15 cellular contexts compared by ENCODE assay signal in the genomic region with DNA sequence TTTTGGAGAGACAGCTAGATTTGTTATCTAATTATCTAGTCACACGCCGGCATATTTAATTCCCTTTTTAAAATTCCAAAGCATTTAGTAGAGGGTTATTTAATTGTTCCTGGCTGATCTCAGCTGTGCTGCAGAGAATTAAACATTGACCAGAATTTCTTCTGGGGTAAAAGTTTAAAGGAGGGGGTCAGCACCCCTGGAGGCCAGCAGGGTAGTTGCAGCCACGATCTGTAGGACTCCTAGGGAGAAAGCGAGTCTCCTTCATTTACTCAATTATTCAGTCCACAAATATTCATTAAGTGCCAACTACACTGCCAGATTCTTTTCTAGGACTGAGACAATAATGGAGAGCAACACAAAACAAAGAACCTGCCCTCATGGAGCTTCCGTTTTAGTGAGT.
DNase-seq lines count a peak whose midpoint lies in the region; ATAC-seq and TF ChIP-seq lines count a peak whose summit lies in the region.
"Had no signal": no experiment of that assay in that cellular context is flagged by ENCODE, and none has a peak within 500 bp of the region (broad histone marks: within the 10 kb centered on the region; RNA-seq: fewer than 3 reads in every experiment).

No MANE protein-coding gene starts in this region.

- H3K36me3 Mint-ChIP-seq in endothelial cell (ENCODE audit: low read depth, unreplicated experiment), result no peaks in the 10 kb centered on the region

- in situ Hi-C loops in KBM-7 (cut with MboI; ENCODE audit: low pct_unique_long_range_greater_than_20kb, low sequenced_read_pairs), result no loop called here

- H3K27me3 Mint-ChIP-seq in endothelial cell (ENCODE audit: unreplicated experiment), result peaks cover 4% of the 10 kb centered on the region
- H3K27me3 Mint-ChIP-seq: activated CD4-positive, alpha-beta T cell treated with anti-CD3 and anti-CD28 coated beads, Interleukin-2, amount 10 ng/mL, durations not matched to agents 24 days and 14 days had no signal

- H3K9me3 Mint-ChIP-seq in endothelial cell (ENCODE audit: unreplicated experiment), result no peaks in the 10 kb centered on the region
- H3K9me3 Mint-ChIP-seq: activated CD4-positive, alpha-beta T cell treated with anti-CD3 and anti-CD28 coated beads, Interleukin-2, amount 10 ng/mL, durations not matched to agents 24 days and 14 days had no signal

- H3K4me3 ChIP-seq in retinal pigment epithelial cell (ENCODE audit: low read length), result no peak overlapping the region
- H3K4me3 ChIP-seq: left lung, PC-9, thoracic aorta had no signal

- H3K27ac Mint-ChIP-seq in endothelial cell (ENCODE audit: unreplicated experiment), result no peak overlapping the region
- H3K27ac Mint-ChIP-seq: activated CD4-positive, alpha-beta T cell treated with anti-CD3 and anti-CD28 coated beads, Interleukin-2, amount 10 ng/mL, durations not matched to agents 24 days and 14 days had no signal

- peak; percentile 51 for TF ChIP-seq CTCF in endothelial cell (IDR thresholded peaks at IDR 0.05; ENCODE audit: unreplicated experiment)
- TF ChIP-seq CTCF in retinal pigment epithelial cell (conservative IDR thresholded peaks at IDR 0.05; ENCODE audit: low read depth, low read length), result peak; percentile 39
- no peak for TF ChIP-seq CTCF in omental fat pad (IDR thresholded peaks at IDR 0.05)

- H3K4me3 Mint-ChIP-seq in endothelial cell (ENCODE audit: unreplicated experiment), result no peak overlapping the region
- H3K4me3 Mint-ChIP-seq: activated CD4-positive, alpha-beta T cell treated with anti-CD3 and anti-CD28 coated beads, Interleukin-2, amount 10 ng/mL, durations not matched to agents 24 days and 14 days had no signal

- no peaks in the 10 kb centered on the region for H3K4me1 Mint-ChIP-seq in endothelial cell (ENCODE audit: unreplicated experiment)
- H3K4me1 Mint-ChIP-seq: activated CD4-positive, alpha-beta T cell treated with anti-CD3 and anti-CD28 coated beads, Interleukin-2, amount 10 ng/mL, durations not matched to agents 24 days and 14 days had no signal

- ATAC-seq in GM18498 (IDR thresholded peaks at IDR 0.05; ENCODE audit: unreplicated experiment), result peak; percentile 44
- no peak for ATAC-seq in omental fat pad (ENCODE audit: low FRiP score)
- ATAC-seq: left lung had no signal

- DNase-seq in KBM-7 (peak; percentile 0), endothelial cell (ENCODE audit: low spot score) (no peak), retinal pigment epithelial cell (ENCODE audit: low read depth) (no peak), D341Med (ENCODE audit: low spot score) (no peak), omental fat pad (ENCODE audit: low spot score) (no peak)
- no peak for DNase-seq in stimulated activated CD4-positive, alpha-beta T cell treated with anti-CD3 and anti-CD28 coated beads, Interleukin-1b, Interleukin-23, amount 100 ng/mL, for 48 hours
- DNase-seq: activated CD4-positive, alpha-beta T cell treated with anti-CD3 and anti-CD28 coated beads, Interleukin-2, amount 10 ng/mL, durations not matched to agents 24 days and 14 days; activated T-cell treated with anti-CD3 and anti-CD28 coated beads, Interleukin-2, amount 50 U/mL, for 48 hours; dermis blood vessel endothelial cell; foreskin melanocyte; NCI-H226; PC-9 had no signal

Comparison
In these comparisons a context has a peak if more than half of its experiments do, and no peak if none do; other contexts are left out.
1. CTCF ChIP-seq: peak in endothelial cell (single experiment) and retinal pigment epithelial cell (single experiment); none in omental fat pad (0 of 3).